In genomic region chr4:128835498-128836222, GRCh38 we compare ENCODE assay signal across 14 cellular contexts. TPM values are rescaled to one million over a fixed set of nuclear protein-coding genes. Genes with fewer than 3 reads are reported as not detected.
A peak's percentile ranks its signal among the peaks of the same experiment; 100 is the strongest.
DNase-seq lines count a peak whose midpoint lies in the region; ATAC-seq, FAIRE-seq and TF ChIP-seq lines count a peak whose summit lies in the region.
"Had no signal": no experiment of that assay in that cellular context is flagged by ENCODE, and none has a peak within 500 bp of the region (broad histone marks: within the 10 kb centered on the region; RNA-seq: fewer than 3 reads in every experiment).

No MANE protein-coding gene starts in this region.

- 75 to 78% methylated on average over 8 of the region's 8 CpGs for WGBS in sigmoid colon, 2 donors

- peaks cover 100% of the 10 kb centered on the region for H3K79me2 ChIP-seq in DND-41 (ENCODE audit: insufficient read depth, low read length)

- H2AFZ ChIP-seq in DND-41 (ENCODE audit: low read depth, low read length), result no peak overlapping the region

- TF ChIP-seq CTCF in DND-41 (IDR thresholded peaks at IDR 0.05; ENCODE audit: borderline replicate concordance, extremely low read depth, low read length, poor library complexity, severe bottlenecking) (no peak), coronary artery (IDR thresholded peaks at IDR 0.05) (no peak), kidney (IDR thresholded peaks at IDR 0.05; ENCODE audit: borderline replicate concordance, extremely low read depth, insufficient read depth) (no peak), sigmoid colon (IDR thresholded peaks at IDR 0.05) (no peak), A673 (conservative IDR thresholded peaks at IDR 0.05; ENCODE audit: low read depth, low read length) (no peak)

- no peaks in the 10 kb centered on the region for H3K27me3 ChIP-seq in DND-41 (ENCODE audit: insufficient read depth, low read length, poor library complexity)
- no peaks in the 10 kb centered on the region for H3K27me3 ChIP-seq in sigmoid colon
- no peaks in the 10 kb centered on the region for H3K27me3 ChIP-seq in A673 (replicated peaks; ENCODE audit: insufficient read depth, low read depth, low read length, poor library complexity)
- H3K27me3 ChIP-seq: BE2C, foreskin keratinocyte had no signal

- TF ChIP-seq EP300 in sigmoid colon (IDR thresholded peaks at IDR 0.05), result peak in 2 of 4 donors; percentile 18 to 22

- no peaks in the 10 kb centered on the region for H3K4me1 ChIP-seq in DND-41 (ENCODE audit: insufficient read depth, low read length)
- peaks cover 30 to 31% of the 10 kb centered on the region in 2 donors for H3K4me1 ChIP-seq in kidney (ENCODE audit: control insufficient read depth in 1 of 2, insufficient read depth in 1 of 2, low read depth in 1 of 2, low read length in 2 of 2)
- H3K4me1 ChIP-seq in sigmoid colon, result peaks cover 0 to 64% (median 43%) of the 10 kb centered on the region in 4 donors
- peaks cover 24% of the 10 kb centered on the region for H3K4me1 ChIP-seq in A673 (ENCODE audit: insufficient read depth, low read length, poor library complexity, severe bottlenecking)
- H3K4me1 ChIP-seq: foreskin keratinocyte had no signal

- ATAC-seq in DND-41 (ENCODE audit: insufficient read depth, low read depth) (peak; percentile 22; the same call in 1 of the 3 replicates), GM21576 (IDR thresholded peaks at IDR 0.05; ENCODE audit: unreplicated experiment) (no peak)
- ATAC-seq: foreskin keratinocyte had no signal

- H3K9ac ChIP-seq in DND-41 (ENCODE audit: low read depth, low read length) (no peak overlapping the region), kidney (ENCODE audit: low read length in 2 of 2) (no peak overlapping the region)

- H3K4me3 ChIP-seq in DND-41 (ENCODE audit: low read depth in 1 of 2, low read length in 2 of 2) (no peak overlapping the region), coronary artery (peak overlapping the region; percentile 4), kidney (ENCODE audit: low read length in 2 of 2) (no peak overlapping the region), sigmoid colon (no peak overlapping the region), A673 (ENCODE audit: low read depth, low read length, poor library complexity, severe bottlenecking) (no peak overlapping the region)

- no peak overlapping the region for H3K4me2 ChIP-seq in DND-41 (ENCODE audit: insufficient read depth, low read length)

- H4K20me1 ChIP-seq in DND-41 (ENCODE audit: insufficient read depth, low read length), result peaks cover 92% of the 10 kb centered on the region

- POLR2A ChIA-PET in A673 (lab: Charles Lee; ENCODE audit: low non-redundant PET), result no interaction called here

- no peak for DNase-seq in DND-41
- DNase-seq in coronary artery (ENCODE audit: low spot score), result peak; percentile 84
- peak; percentile 87 for DNase-seq in kidney
- peak; percentile 90 for DNase-seq in sigmoid colon
- DNase-seq in A673 (ENCODE audit: low spot score), result no peak
- no peak for DNase-seq in activated effector memory CD4-positive, alpha-beta T cell treated with anti-CD3 and anti-CD28 coated beads, Interleukin-2, amount 50 U/mL, for 16 hours
- no peak for DNase-seq in DMS 273 treated with DMSO at 0.1 percent for 48 hours (lab: John Stamatoyannopoulos, UW)
- DNase-seq: BE2C, foreskin keratinocyte, kidney glomerular epithelial cell, NCI-H146, NCI-H526, RPMI8226 had no signal

- peaks cover 92% of the 10 kb centered on the region for H3K36me3 ChIP-seq in DND-41 (ENCODE audit: insufficient read depth, low read length)
- H3K36me3 ChIP-seq in kidney (ENCODE audit: control insufficient read depth in 1 of 2, insufficient read depth in 2 of 2, low read length in 2 of 2), result peaks cover 3 to 5% of the 10 kb centered on the region in 2 donors
- H3K36me3 ChIP-seq in sigmoid colon, result peaks cover 0 to 17% (median 3%) of the 10 kb centered on the region in 4 donors
- H3K36me3 ChIP-seq in A673 (ENCODE audit: insufficient read depth, low read length, poor library complexity, severe bottlenecking), result peaks cover 9% of the 10 kb centered on the region
- H3K36me3 ChIP-seq: BE2C had no signal

- TF ChIP-seq POLR2A in sigmoid colon (IDR thresholded peaks at IDR 0.05), result no peak

- CTCF ChIA-PET in A673 (lab: Charles Lee), result no interaction called here

- no peak for FAIRE-seq in kidney (lab: Jason Lieb, UNC)

- H3K27ac ChIP-seq in DND-41 (ENCODE audit: low read length) (no peak overlapping the region), coronary artery (peak overlapping the region; percentile 70 to 75), kidney (ENCODE audit: low read depth in 2 of 2, low read length in 2 of 2) (peak overlapping the region in 1 of 2 donors; percentile 13), sigmoid colon (peak overlapping the region in 3 of 4 donors; percentile 52 to 72 (median 59)), A673 (ENCODE audit: low read depth, low read length, poor library complexity, severe bottlenecking) (no peak overlapping the region)
- H3K27ac ChIP-seq: foreskin keratinocyte had no signal

- intact Hi-C loops in kidney (cut with DNase I) (no loop called here), sigmoid colon (cut with DNase I) (no loop called here), A673 (cut with micrococcal nuclease; ENCODE audit: unreplicated experiment) (no loop called here)

- BruUV-seq in A673 (replicated peaks; lab: Mats Ljungman, UMichigan), result no TSS peak

- H3K9me3 ChIP-seq in DND-41 (ENCODE audit: insufficient read depth, low read length, severe bottlenecking) (no peaks in the 10 kb centered on the region), kidney (ENCODE audit: control insufficient read depth in 1 of 2, low read length in 2 of 2) (no peaks in the 10 kb centered on the region), sigmoid colon (no peaks in the 10 kb centered on the region), A673 (ENCODE audit: low read depth, low read length, poor library complexity, severe bottlenecking) (no peaks in the 10 kb centered on the region)
- H3K9me3 ChIP-seq: BE2C had no signal

RNA-seq across cellular contexts. Expression of gene JADE1, which starts 26.2 kb away (rescaled TPM):
- total RNA-seq in kidney (119 TPM), sigmoid colon (10 to 100 TPM; 27.7 to 45.1 (median 37.9) TPM), A673 (2021) (39.3 and 40.8 TPM in 2 replicates)
- polyA plus RNA-seq in kidney (ENCODE audit: insufficient read depth, low read depth, low replicate concordance) (23.0 TPM), sigmoid colon (10 to 100 TPM in 1 of 3 donors, 1 to 10 TPM in 2; 1.8 to 10.1 (median 3.6) TPM)

Comparison
In these comparisons a context has a peak if more than half of its experiments do, and no peak if none do; other contexts are left out.
1. DNase-seq: peak in coronary artery (single experiment), kidney (single experiment) and sigmoid colon (single experiment); none in DND-41 (single experiment), A673 (single experiment), activated effector memory CD4-positive, alpha-beta T cell treated with anti-CD3 and anti-CD28 coated beads, Interleukin-2, amount 50 U/mL, for 16 hours (single experiment) and DMS 273 treated with DMSO at 0.1 percent for 48 hours (single experiment).
2. H3K27ac ChIP-seq: peak in coronary artery (2 of 2) and sigmoid colon (3 of 4); none in DND-41 (single experiment) and A673 (single experiment).